15 cellular contexts compared by ENCODE assay signal in genomic region chr1:35211113-35211399, GRCh38. TPM values are rescaled to one million over a fixed set of nuclear protein-coding genes. Genes with fewer than 3 reads are reported as not detected.
A peak's percentile ranks its signal among the peaks of the same experiment; 100 is the strongest.
DNase-seq lines count a peak whose midpoint lies in the region; ATAC-seq, FAIRE-seq and TF ChIP-seq lines count a peak whose summit lies in the region.
"Had no signal": no experiment of that assay in that cellular context is flagged by ENCODE, and none has a peak within 500 bp of the region (broad histone marks: within the 10 kb centered on the region; RNA-seq: fewer than 3 reads in every experiment).

No MANE protein-coding gene starts in this region.

- H3K9ac ChIP-seq in HUES48 (ENCODE audit: low read depth, low read length): peak overlapping the region; percentile 57; the same call in 1 of the 2 replicates
- H3K9ac ChIP-seq in mesenchymal stem cell (ENCODE audit: low read length): peak overlapping the region; percentile 60

- no peak overlapping the region for H3K18ac ChIP-seq in mesenchymal stem cell (ENCODE audit: low read depth in 1 of 2, low read length in 2 of 2)

- H3K4ac ChIP-seq in mesenchymal stem cell (ENCODE audit: low read depth in 1 of 2, low read length in 2 of 2): no peak overlapping the region

- no peak overlapping the region for H3K14ac ChIP-seq in mesenchymal stem cell (ENCODE audit: low read length in 2 of 2)

- H3K4me1 ChIP-seq in HUES48 (ENCODE audit: control insufficient read depth, insufficient read depth, low read length) (peaks cover 17% of the 10 kb centered on the region), mesenchymal stem cell (ENCODE audit: control insufficient read depth, insufficient read depth, low read depth, low read length) (no peaks in the 10 kb centered on the region)
- H3K4me1 ChIP-seq: SJSA1 had no signal

- H3K4me1 Mint-ChIP-seq in brain: peaks cover 22% of the 10 kb centered on the region
- peaks cover 0 to 2% of the 10 kb centered on the region in 2 donors for H3K4me1 Mint-ChIP-seq in stimulated activated naive B cell treated with anti-CD40 and anti-IgM and Interleukin-4, amounts not matched to agents 10 μg/mL and 1 μg/mL and 100 μg/mL, for 72 hours

- H2AFZ ChIP-seq in mesenchymal stem cell (ENCODE audit: low read depth, low read length): no peak overlapping the region

- no peaks in the 10 kb centered on the region for H3K9me3 Mint-ChIP-seq in brain
- no peaks in the 10 kb centered on the region for H3K9me3 Mint-ChIP-seq in stimulated activated naive B cell treated with anti-CD40 and anti-IgM and Interleukin-4, amounts not matched to agents 10 μg/mL and 1 μg/mL and 100 μg/mL, for 72 hours

- FAIRE-seq in H54 (lab: Jason Lieb, UNC): no peak

- no peak for TF ChIP-seq POLR2A in H54 (IDR thresholded peaks at IDR 0.05; ENCODE audit: low read depth, low read length)

- no peak overlapping the region for H3K4me3 ChIP-seq in HUES48 (ENCODE audit: low read depth, low read length)
- peak overlapping the region in 1 of 2 experiments; percentile 64 for H3K4me3 ChIP-seq in mesenchymal stem cell (ENCODE audit: insufficient read depth in 1 of 2, low read depth in 1 of 2, low read length in 2 of 2)
- H3K4me3 ChIP-seq: SJSA1 had no signal

- no peaks in the 10 kb centered on the region for H3K9me3 ChIP-seq in HUES48 (ENCODE audit: control insufficient read depth, insufficient read depth, low read length)
- no peaks in the 10 kb centered on the region for H3K9me3 ChIP-seq in mesenchymal stem cell (ENCODE audit: control insufficient read depth, low read length)
- H3K9me3 ChIP-seq: SJSA1 had no signal

- no peak overlapping the region for H4K91ac ChIP-seq in mesenchymal stem cell (ENCODE audit: low read length)

- H3K36me3 ChIP-seq in HUES48 (ENCODE audit: control insufficient read depth, insufficient read depth, low read length): no peaks in the 10 kb centered on the region
- no peaks in the 10 kb centered on the region for H3K36me3 ChIP-seq in mesenchymal stem cell (ENCODE audit: control insufficient read depth in 1 of 2, insufficient read depth in 2 of 2, low read depth in 1 of 2, low read length in 2 of 2)
- H3K36me3 ChIP-seq: SJSA1 had no signal

- H3K27ac Mint-ChIP-seq in brain: peak overlapping the region in 3 of 5 experiments; percentile 34 to 92 (median 53)
- H3K27ac Mint-ChIP-seq in stimulated activated naive B cell treated with anti-CD40 and anti-IgM and Interleukin-4, amounts not matched to agents 10 μg/mL and 1 μg/mL and 100 μg/mL, for 72 hours: peak overlapping the region; percentile 67

- H3K27me3 ChIP-seq in HUES48 (ENCODE audit: control insufficient read depth, insufficient read depth, low read length) (no peaks in the 10 kb centered on the region), mesenchymal stem cell (ENCODE audit: control insufficient read depth in 1 of 2, insufficient read depth in 1 of 2, low read length in 2 of 2) (no peaks in the 10 kb centered on the region)
- H3K27me3 ChIP-seq: SJSA1 had no signal

- peak overlapping the region in 2 of 5 experiments; percentile 23 to 37 for H3K4me3 Mint-ChIP-seq in brain
- H3K4me3 Mint-ChIP-seq in stimulated activated naive B cell treated with anti-CD40 and anti-IgM and Interleukin-4, amounts not matched to agents 10 μg/mL and 1 μg/mL and 100 μg/mL, for 72 hours: no peak overlapping the region

- H2BK12ac ChIP-seq in mesenchymal stem cell (ENCODE audit: low read length in 2 of 2): no peak overlapping the region

- DNase-seq in mesenchymal stem cell (no peak), H54 (ENCODE audit: insufficient read length, low spot score) (no peak), NCI-H2107 treated with DMSO at 0.1 percent for 48 hours (lab: John Stamatoyannopoulos, UW; ENCODE audit: unreplicated experiment) (no peak)
- no peak for DNase-seq in stimulated activated naive B cell treated with anti-CD40 and anti-IgM and Interleukin-4, amounts not matched to agents 10 μg/mL and 1 μg/mL and 100 μg/mL, for 72 hours
- DNase-seq: C1 segment of cervical spinal cord, DMS 273 treated with DMSO at 0.1 percent for 48 hours, MV-4-11, NCI-H187 treated with DMSO at 0.1 percent for 48 hours, NCI-H2171, NCI-H446, PC-3 had no signal

- H3K4me2 ChIP-seq in mesenchymal stem cell (ENCODE audit: low read length, poor library complexity, severe bottlenecking): no peak overlapping the region

- WGBS in mesenchymal stem cell: 87% methylated on average over 1 of the region's 1 CpG

- H2BK15ac ChIP-seq in mesenchymal stem cell (ENCODE audit: low read depth, poor library complexity, severe bottlenecking): no peak overlapping the region

- no peak for TF ChIP-seq CTCF in brain (conservative IDR thresholded peaks at IDR 0.05)

- ATAC-seq in stimulated activated naive B cell treated with anti-CD40 and anti-IgM and Interleukin-4, amounts not matched to agents 10 μg/mL and 1 μg/mL and 100 μg/mL, for 72 hours (replicated peaks): no peak
- ATAC-seq in GM19467 (IDR thresholded peaks at IDR 0.05; ENCODE audit: unreplicated experiment): no peak
- ATAC-seq: PC-3 had no signal

- H3K79me1 ChIP-seq in mesenchymal stem cell (replicated peaks; ENCODE audit: low read length, poor library complexity, severe bottlenecking): no peaks in the 10 kb centered on the region

- peaks cover 3% of the 10 kb centered on the region for H3K27me3 Mint-ChIP-seq in brain
- H3K27me3 Mint-ChIP-seq in stimulated activated naive B cell treated with anti-CD40 and anti-IgM and Interleukin-4, amounts not matched to agents 10 μg/mL and 1 μg/mL and 100 μg/mL, for 72 hours: peaks cover 0 to under 1% of the 10 kb centered on the region in 2 donors

- no peak overlapping the region for H2AK5ac ChIP-seq in mesenchymal stem cell (ENCODE audit: low read length, severe bottlenecking)

- H3K27ac ChIP-seq in HUES48 (ENCODE audit: low read depth, low read length): no peak overlapping the region
- no peak overlapping the region for H3K27ac ChIP-seq in mesenchymal stem cell (ENCODE audit: low read length, poor library complexity, severe bottlenecking)
- H3K27ac ChIP-seq: SJSA1 had no signal

- no peaks in the 10 kb centered on the region for H3K36me3 Mint-ChIP-seq in brain
- no peaks in the 10 kb centered on the region for H3K36me3 Mint-ChIP-seq in stimulated activated naive B cell treated with anti-CD40 and anti-IgM and Interleukin-4, amounts not matched to agents 10 μg/mL and 1 μg/mL and 100 μg/mL, for 72 hours

- no peak overlapping the region for H3K23ac ChIP-seq in mesenchymal stem cell (ENCODE audit: low read length in 2 of 2)

- no peak overlapping the region for H2BK120ac ChIP-seq in mesenchymal stem cell (ENCODE audit: low read depth, low read length)

- H2BK5ac ChIP-seq in mesenchymal stem cell (ENCODE audit: low read depth, low read length, poor library complexity, severe bottlenecking): no peak overlapping the region

- H4K8ac ChIP-seq in mesenchymal stem cell (ENCODE audit: low read length): no peak overlapping the region

RNA-seq across cellular contexts. Expression of gene SFPQ, which starts 18.1 kb away (rescaled TPM):
- polyA plus RNA-seq in brain (ENCODE audit: insufficient read depth, low read depth, low replicate concordance): 201 TPM
- polyA plus RNA-seq in mesenchymal stem cell (2013, experiment 1 of 2): 138 TPM
- 125 TPM for polyA plus RNA-seq in mesenchymal stem cell (2013, experiment 2 of 2)

RNA-seq across cellular contexts. Expression of gene ZMYM4, which starts 57.5 kb away (rescaled TPM):
- 13.8 TPM for polyA plus RNA-seq in brain (ENCODE audit: insufficient read depth, low read depth, low replicate concordance)
- 23.3 TPM for polyA plus RNA-seq in mesenchymal stem cell (2013, experiment 1 of 2)
- 21.7 TPM for polyA plus RNA-seq in mesenchymal stem cell (2013, experiment 2 of 2)
